8 cellular contexts compared by ENCODE assay signal in genomic region chr16:23557779-23558330, GRCh38. TPM values are rescaled to one million over a fixed set of nuclear protein-coding genes. Genes with fewer than 3 reads are reported as not detected.
DNase-seq lines count a peak whose midpoint lies in the region; ATAC-seq and TF ChIP-seq lines count a peak whose summit lies in the region.

No MANE protein-coding gene starts in this region.

- H3K4me1 ChIP-seq in muscle layer of colon (ENCODE audit: insufficient read depth, low read length) (peaks cover 26% of the 10 kb centered on the region), upper lobe of right lung (peaks cover 21% of the 10 kb centered on the region)

- TF ChIP-seq CTCF in WERI-Rb-1 (IDR thresholded peaks at IDR 0.05; ENCODE audit: low read depth, low read length) (no peak), epithelial cell of esophagus (IDR thresholded peaks at IDR 0.05; ENCODE audit: insufficient read depth, low read depth, low read length, missing control alignments) (no peak), upper lobe of right lung (IDR thresholded peaks at IDR 0.05) (no peak)

- intact Hi-C loops in upper lobe of right lung (cut with DNase I), result no loop called here

- no peaks in the 10 kb centered on the region for H3K9me3 ChIP-seq in WERI-Rb-1 (ENCODE audit: severe bottlenecking)
- no peaks in the 10 kb centered on the region for H3K9me3 ChIP-seq in muscle layer of colon (ENCODE audit: low read length)
- H3K9me3 ChIP-seq in upper lobe of right lung, result no peaks in the 10 kb centered on the region

- DNase-seq in WERI-Rb-1 (peak; percentile 16), epithelial cell of esophagus (ENCODE audit: low read depth) (peak; percentile 37), upper lobe of right lung (no peak), T1000 (lab: John Stamatoyannopoulos, UW) (no peak)

- ATAC-seq in GM18498 (IDR thresholded peaks at IDR 0.05; ENCODE audit: unreplicated experiment) (peak; percentile 20), HG03039 (IDR thresholded peaks at IDR 0.05; ENCODE audit: unreplicated experiment) (peak; percentile 0), upper lobe of right lung (peak; percentile 27), HG03378 (IDR thresholded peaks at IDR 0.05; ENCODE audit: unreplicated experiment) (no peak)

- peak overlapping the region; percentile 74 for H3K9ac ChIP-seq in muscle layer of colon (ENCODE audit: low read length)

- H3K27me3 ChIP-seq in WERI-Rb-1 (ENCODE audit: insufficient read depth, low read depth, severe bottlenecking) (no peaks in the 10 kb centered on the region), muscle layer of colon (ENCODE audit: control insufficient read depth in 1 of 2, insufficient read depth in 2 of 2, low read length in 2 of 2) (no peaks in the 10 kb centered on the region), upper lobe of right lung (no peaks in the 10 kb centered on the region)

- H3K4me3 ChIP-seq in WERI-Rb-1 (ENCODE audit: low read depth, low read length) (peak overlapping the region; percentile 69), epithelial cell of esophagus (ENCODE audit: low read length) (peak overlapping the region; percentile 76), muscle layer of colon (ENCODE audit: low read depth in 1 of 2, low read length in 2 of 2) (peak overlapping the region; percentile 81 to 82), upper lobe of right lung (peak overlapping the region; percentile 77)

- H3K36me3 ChIP-seq in WERI-Rb-1 (peaks cover 40% of the 10 kb centered on the region), muscle layer of colon (ENCODE audit: insufficient read depth, low read length) (peaks cover 35% of the 10 kb centered on the region), upper lobe of right lung (peaks cover 44% of the 10 kb centered on the region)

- H3K27ac ChIP-seq in WERI-Rb-1 (peak overlapping the region; percentile 92), muscle layer of colon (ENCODE audit: low read depth, low read length) (peak overlapping the region; percentile 89), upper lobe of right lung (peak overlapping the region; percentile 84)

RNA-seq across cellular contexts. Expression of gene UBFD1, which starts 0.3 kb away (rescaled TPM):
- total RNA-seq in upper lobe of right lung, result 42.3 TPM

RNA-seq across cellular contexts. Expression of gene EARS2, which starts 0.7 kb away (rescaled TPM):
- 15.3 TPM for total RNA-seq in upper lobe of right lung

RNA-seq across cellular contexts. Expression of gene NDUFAB1, which starts 38.3 kb away (rescaled TPM):
- total RNA-seq in upper lobe of right lung, result 49.2 TPM

RNA-seq across cellular contexts. Expression of gene GGA2, which starts 47.6 kb away (rescaled TPM):
- total RNA-seq in upper lobe of right lung, result 161 TPM

Comparison
In these comparisons a context has a peak if more than half of its experiments do, and no peak if none do; other contexts are left out.
1. DNase-seq: peak in WERI-Rb-1 (single experiment) and epithelial cell of esophagus (single experiment); none in upper lobe of right lung (single experiment) and T1000 (single experiment).
2. Peak in every context shown above with its lines, with median percentiles within 50 percentile points of each other: H3K27ac ChIP-seq and H3K4me3 ChIP-seq.